19 cellular contexts compared by ENCODE assay signal in the genomic region with DNA sequence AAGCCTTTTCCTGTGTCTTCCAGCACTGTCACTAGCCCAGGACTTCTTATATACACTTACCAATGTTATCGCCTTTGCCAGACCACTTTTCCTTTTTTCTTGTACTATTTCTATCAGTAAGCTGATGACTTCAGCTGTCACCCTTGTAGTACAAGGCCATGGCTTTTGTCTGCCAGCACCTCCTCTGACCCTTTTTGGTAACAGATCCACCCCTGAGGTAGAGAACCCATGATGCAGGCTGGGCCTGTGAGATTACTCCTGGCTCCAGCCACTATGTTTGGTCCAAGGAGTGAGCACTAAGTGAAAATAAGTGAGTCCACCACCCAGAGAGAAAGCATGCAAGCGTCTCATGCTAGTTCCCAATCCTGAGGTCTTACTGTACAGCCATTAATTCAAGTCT.
"Had no signal": no experiment of that assay in that cellular context is flagged by ENCODE, and none has a peak within 500 bp of the region (broad histone marks: within the 10 kb centered on the region; RNA-seq: fewer than 3 reads in every experiment).

No MANE protein-coding gene starts in this region.

- H3K36me3 ChIP-seq: MG63 had no signal

- H3K27ac ChIP-seq: RWPE1 had no signal

- H3K4me2 ChIP-seq: SK-N-SH had no signal

- ATAC-seq: Panc1, PC-3 had no signal

- DNase-seq: KBM-7, MG63, NCI-H1092, NCI-H1436, NCI-H187, NCI-H2029, NCI-H2081 treated with DMSO at 0.1 percent for 48 hours, NCI-H2171, NCI-H226, NCI-H446, NCI-H510A, NCI-H524 treated with DMSO at 0.1 percent for 48 hours, NCI-H69, NCI-H774, PC-3, SHP77 had no signal

- H3K4me3 ChIP-seq: MG63 had no signal

- H3K27me3 ChIP-seq: MG63 had no signal

- H3K9ac ChIP-seq: SK-N-SH had no signal

- H3K9me3 ChIP-seq: MG63, SK-N-SH had no signal
